14 cellular contexts compared by ENCODE assay signal in the genomic region with DNA sequence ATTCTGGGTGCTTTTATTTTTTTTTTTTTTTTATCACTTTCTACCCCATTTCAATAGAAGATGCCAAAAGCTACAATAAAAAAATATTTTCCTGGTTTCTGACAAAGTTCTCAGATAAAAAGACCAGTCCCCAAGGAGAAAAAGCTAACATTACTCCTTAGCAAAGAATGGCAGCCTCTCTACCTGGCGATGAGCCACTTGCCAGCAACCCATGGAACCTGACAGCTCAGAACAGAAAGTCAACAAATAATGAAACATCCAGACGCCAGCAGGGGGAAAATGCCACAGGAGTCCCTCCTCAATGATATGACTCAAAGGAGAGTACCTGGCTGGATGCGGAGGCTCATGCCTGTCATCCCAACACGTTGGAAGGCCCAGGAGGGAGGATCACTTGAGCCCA.
DNase-seq lines count a peak whose midpoint lies in the region; ATAC-seq and TF ChIP-seq lines count a peak whose summit lies in the region.
"Had no signal": no experiment of that assay in that cellular context is flagged by ENCODE, and none has a peak within 500 bp of the region (broad histone marks: within the 10 kb centered on the region; RNA-seq: fewer than 3 reads in every experiment).

No MANE protein-coding gene starts in this region.

- peak overlapping the region; percentile 38 for H3K27ac Mint-ChIP-seq in MCF 10A (ENCODE audit: low read depth, unreplicated experiment)
- no peak overlapping the region for H3K27ac Mint-ChIP-seq in natural killer cell treated with Interleukin-12 subunit alpha and Interleukin-12 subunit beta and Interleukin-15 and Interleukin-18, amount 100 ng/mL, for 72 hours
- H3K27ac Mint-ChIP-seq: activated naive CD8-positive, alpha-beta T cell; CD8-positive, alpha-beta T cell; naive thymus-derived CD4-positive, alpha-beta T cell; stimulated activated naive B cell treated with anti-CD40 and anti-IgM and Interleukin-4, amounts not matched to agents 10 μg/mL and 1 μg/mL and 100 μg/mL, for 72 hours had no signal

- H3K4me2 ChIP-seq in osteoblast (ENCODE audit: insufficient read depth, low read length), result peak overlapping the region; percentile 23
- H3K4me2 ChIP-seq: SK-N-SH had no signal

- peaks cover 35% of the 10 kb centered on the region for H3K4me1 ChIP-seq in osteoblast (ENCODE audit: insufficient read depth, low read length)

- peaks cover 26% of the 10 kb centered on the region for H4K20me1 ChIP-seq in osteoblast (ENCODE audit: insufficient read depth, low read length)

- peaks cover 74% of the 10 kb centered on the region for H3K79me2 ChIP-seq in osteoblast (ENCODE audit: insufficient read depth, low read length)

- TF ChIP-seq CTCF in LNCaP clone FGC (IDR thresholded peaks at IDR 0.05; ENCODE audit: control insufficient read depth, extremely low read depth, insufficient read depth) (peak; percentile 27), MCF 10A (IDR thresholded peaks at IDR 0.05; ENCODE audit: unreplicated experiment) (no peak), osteoblast (IDR thresholded peaks at IDR 0.05; ENCODE audit: extremely low read depth, low read depth, low read length) (peak; percentile 24)

- BruUV-seq in MCF 10A (replicated peaks; lab: Mats Ljungman, UMichigan), result no TSS peak

- H3K27ac ChIP-seq in osteoblast (ENCODE audit: low read depth, low read length), result peak overlapping the region; percentile 76

- peaks cover 12% of the 10 kb centered on the region for H3K36me3 Mint-ChIP-seq in MCF 10A (ENCODE audit: insufficient read depth, unreplicated experiment)
- H3K36me3 Mint-ChIP-seq in natural killer cell treated with Interleukin-12 subunit alpha and Interleukin-12 subunit beta and Interleukin-15 and Interleukin-18, amount 100 ng/mL, for 72 hours, result no peaks in the 10 kb centered on the region
- H3K36me3 Mint-ChIP-seq: activated naive CD8-positive, alpha-beta T cell; CD8-positive, alpha-beta T cell; naive thymus-derived CD4-positive, alpha-beta T cell; stimulated activated naive B cell treated with anti-CD40 and anti-IgM and Interleukin-4, amounts not matched to agents 10 μg/mL and 1 μg/mL and 100 μg/mL, for 72 hours had no signal

- no peak for ATAC-seq in natural killer cell treated with Interleukin-12 subunit alpha and Interleukin-12 subunit beta and Interleukin-15 and Interleukin-18, amount 100 ng/mL, for 72 hours
- ATAC-seq: CD8-positive, alpha-beta T cell; naive thymus-derived CD4-positive, alpha-beta T cell; stimulated activated naive B cell treated with anti-CD40 and anti-IgM and Interleukin-4, amounts not matched to agents 10 μg/mL and 1 μg/mL and 100 μg/mL, for 72 hours had no signal

- H3K4me1 Mint-ChIP-seq in MCF 10A (ENCODE audit: insufficient read depth, unreplicated experiment), result peaks cover 35% of the 10 kb centered on the region
- H3K4me1 Mint-ChIP-seq in natural killer cell treated with Interleukin-12 subunit alpha and Interleukin-12 subunit beta and Interleukin-15 and Interleukin-18, amount 100 ng/mL, for 72 hours (ENCODE audit: low read depth in 2 of 2), result no peaks in the 10 kb centered on the region
- H3K4me1 Mint-ChIP-seq: naive thymus-derived CD4-positive, alpha-beta T cell; stimulated activated naive B cell treated with anti-CD40 and anti-IgM and Interleukin-4, amounts not matched to agents 10 μg/mL and 1 μg/mL and 100 μg/mL, for 72 hours had no signal

- intact Hi-C loops in MCF 10A (cut with micrococcal nuclease), result no loop called here

- no peak overlapping the region for H3K4me3 Mint-ChIP-seq in MCF 10A (ENCODE audit: unreplicated experiment)
- no peak overlapping the region for H3K4me3 Mint-ChIP-seq in natural killer cell treated with Interleukin-12 subunit alpha and Interleukin-12 subunit beta and Interleukin-15 and Interleukin-18, amount 100 ng/mL, for 72 hours
- H3K4me3 Mint-ChIP-seq: activated naive CD8-positive, alpha-beta T cell; CD8-positive, alpha-beta T cell; naive thymus-derived CD4-positive, alpha-beta T cell; stimulated activated naive B cell treated with anti-CD40 and anti-IgM and Interleukin-4, amounts not matched to agents 10 μg/mL and 1 μg/mL and 100 μg/mL, for 72 hours had no signal

- no peaks in the 10 kb centered on the region for H3K9me3 ChIP-seq in osteoblast (ENCODE audit: low read depth, low read length)
- H3K9me3 ChIP-seq: SK-N-SH had no signal

- H3K9me3 Mint-ChIP-seq in MCF 10A (ENCODE audit: unreplicated experiment), result no peaks in the 10 kb centered on the region
- no peaks in the 10 kb centered on the region for H3K9me3 Mint-ChIP-seq in natural killer cell treated with Interleukin-12 subunit alpha and Interleukin-12 subunit beta and Interleukin-15 and Interleukin-18, amount 100 ng/mL, for 72 hours
- H3K9me3 Mint-ChIP-seq: CD8-positive, alpha-beta T cell; naive thymus-derived CD4-positive, alpha-beta T cell; stimulated activated naive B cell treated with anti-CD40 and anti-IgM and Interleukin-4, amounts not matched to agents 10 μg/mL and 1 μg/mL and 100 μg/mL, for 72 hours had no signal

- H3K27me3 ChIP-seq in osteoblast (ENCODE audit: insufficient read depth, low read length), result no peaks in the 10 kb centered on the region

- H3K36me3 ChIP-seq in osteoblast (ENCODE audit: insufficient read depth, low read length), result peaks cover 12% of the 10 kb centered on the region

- DNase-seq in DMS153 (lab: John Stamatoyannopoulos, UW), result peak; percentile 39
- peak; percentile 63 for DNase-seq in LNCaP clone FGC (ENCODE audit: low read depth)
- peak; percentile 69 for DNase-seq in MCF 10A (ENCODE audit: unreplicated experiment)
- DNase-seq in osteoblast (ENCODE audit: insufficient read length, low spot score, missing footprints), result peak; percentile 90
- no peak for DNase-seq in natural killer cell treated with Interleukin-12 subunit alpha and Interleukin-12 subunit beta and Interleukin-15 and Interleukin-18, amount 100 ng/mL, for 72 hours (ENCODE audit: low spot score)
- DNase-seq in stimulated activated CD8-positive, alpha-beta memory T cell treated with anti-CD3 and anti-CD28 coated beads, Interleukin-4, amount 100 ng/mL, for 48 hours, result no peak
- DNase-seq in OCI-M2 (lab: John Stamatoyannopoulos, UW; ENCODE audit: unreplicated experiment), result no peak
- no peak for DNase-seq in DMS79 (lab: John Stamatoyannopoulos, UW)
- DNase-seq: activated CD4-positive, alpha-beta T cell treated with anti-CD3 and anti-CD28 coated beads, Interleukin-2, amount 50 U/mL, for 4 hours; CD8-positive, alpha-beta T cell; naive thymus-derived CD4-positive, alpha-beta T cell; SK-N-SH; stimulated activated naive B cell treated with anti-CD40 and anti-IgM and Interleukin-4, amounts not matched to agents 10 μg/mL and 1 μg/mL and 100 μg/mL, for 72 hours had no signal

- POLR2A ChIA-PET in MCF 10A (lab: Yijun Ruan, JAX), result no interaction called here

- no peak overlapping the region for H2AFZ ChIP-seq in osteoblast (ENCODE audit: low read length)

- no peaks in the 10 kb centered on the region for H3K27me3 Mint-ChIP-seq in MCF 10A (ENCODE audit: insufficient read depth, unreplicated experiment)
- H3K27me3 Mint-ChIP-seq in natural killer cell treated with Interleukin-12 subunit alpha and Interleukin-12 subunit beta and Interleukin-15 and Interleukin-18, amount 100 ng/mL, for 72 hours, result no peaks in the 10 kb centered on the region
- H3K27me3 Mint-ChIP-seq: stimulated activated naive B cell treated with anti-CD40 and anti-IgM and Interleukin-4, amounts not matched to agents 10 μg/mL and 1 μg/mL and 100 μg/mL, for 72 hours had no signal

- H3K4me3 ChIP-seq in LNCaP clone FGC (ENCODE audit: low read depth, low read length) (no peak overlapping the region), osteoblast (ENCODE audit: insufficient read depth, low read length) (no peak overlapping the region)

- CTCF ChIA-PET in MCF 10A (lab: Yijun Ruan, JAX), result interaction anchor here (0.5 to 1.8 kb wide), 8 partner anchors 14 to 992 kb away, joined by 3 to 14 read pairs (median 3); no protein-coding TSS in a partner anchor

Comparison
In these comparisons a context has a peak if more than half of its experiments do, and no peak if none do; other contexts are left out.
1. DNase-seq: peak in DMS153 (single experiment), LNCaP clone FGC (single experiment), MCF 10A (single experiment) and osteoblast (single experiment); none in natural killer cell treated with Interleukin-12 subunit alpha and Interleukin-12 subunit beta and Interleukin-15 and Interleukin-18, amount 100 ng/mL, for 72 hours (single experiment), stimulated activated CD8-positive, alpha-beta memory T cell treated with anti-CD3 and anti-CD28 coated beads, Interleukin-4, amount 100 ng/mL, for 48 hours (single experiment), OCI-M2 (single experiment) and DMS79 (single experiment).